1 cellular context compared by ENCODE assay signal in the genomic region with DNA sequence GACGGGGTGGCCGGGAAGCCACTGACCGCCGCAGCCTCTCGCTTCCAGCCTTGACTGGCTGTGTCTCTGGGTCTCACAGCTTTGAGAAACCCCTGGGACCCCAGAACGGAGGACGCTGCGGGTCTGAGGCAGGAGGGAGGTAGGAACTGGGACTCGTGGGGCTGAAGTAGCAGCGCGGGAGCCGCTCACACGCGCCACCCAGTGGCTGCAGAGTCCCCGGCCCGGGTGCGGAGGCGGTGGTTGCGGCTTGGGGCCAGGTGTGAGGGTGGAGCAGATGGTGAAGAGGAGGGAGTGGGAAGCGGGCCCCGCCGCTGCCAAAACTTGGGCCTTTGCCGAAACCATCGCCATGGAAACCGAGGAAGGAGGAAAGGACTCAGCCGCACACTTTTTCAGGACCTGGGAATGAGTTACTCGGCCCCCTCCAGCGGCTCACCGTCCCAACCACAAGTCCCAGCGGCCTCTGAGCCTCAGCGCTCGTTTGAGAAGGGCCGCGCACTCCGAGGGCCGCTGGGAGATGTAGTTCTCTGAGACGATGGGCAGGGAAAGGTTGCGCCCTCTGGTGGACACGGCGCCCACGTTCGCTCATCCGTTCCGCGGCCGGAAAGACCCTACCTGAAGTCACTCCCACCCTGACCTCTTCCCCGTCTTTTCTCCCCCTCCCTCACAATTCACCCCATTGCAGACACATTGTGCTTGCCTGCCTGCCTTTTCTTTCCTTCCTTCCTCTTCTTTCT.
TF ChIP-seq lines count a peak whose summit lies in the region.

No MANE protein-coding gene starts in this region.

TF ChIP-seq in HepG2, 621 proteins besides CTCF, POLR2A, EP300 and RAD21 (continued from another document and continues in another):
- TF ChIP-seq ZNF512B (CRISPR knock-in tag; IDR thresholded peaks at IDR 0.05; ENCODE audit: borderline replicate concordance) (no peak), ZNF550 (CRISPR knock-in tag; IDR thresholded peaks at IDR 0.05; ENCODE audit: borderline replicate concordance) (no peak), RFXANK (CRISPR knock-in tag; IDR thresholded peaks at IDR 0.05) (no peak), ZNF616 (CRISPR knock-in tag; IDR thresholded peaks at IDR 0.05; ENCODE audit: low read depth) (no peak), TOPORS (CRISPR knock-in tag; IDR thresholded peaks at IDR 0.05) (no peak), ZNF556 (CRISPR knock-in tag; IDR thresholded peaks at IDR 0.05; ENCODE audit: borderline replicate concordance) (0 out of 2 replicates have a peak, but pooled peaks have one; percentile 64), HOXA7 (CRISPR knock-in tag; IDR thresholded peaks at IDR 0.05) (no peak), DBP (CRISPR knock-in tag; IDR thresholded peaks at IDR 0.05; ENCODE audit: not compliant biosample characterization) (no peak), ZNF430 (CRISPR knock-in tag; IDR thresholded peaks at IDR 0.05) (0 out of 2 replicates have a peak, but pooled peaks have one; percentile 39), ZNF83 (CRISPR knock-in tag; IDR thresholded peaks at IDR 0.05; ENCODE audit: borderline replicate concordance) (no peak), ZBTB25 (CRISPR knock-in tag; IDR thresholded peaks at IDR 0.05) (no peak), ZNF747 (CRISPR knock-in tag; IDR thresholded peaks at IDR 0.05; ENCODE audit: borderline replicate concordance) (no peak; the same call in 1 of the 2 replicates), FOXO1 (CRISPR knock-in tag; IDR thresholded peaks at IDR 0.05) (no peak; the same call in 1 of the 2 replicates), STAG1 (CRISPR knock-in tag; IDR thresholded peaks at IDR 0.05) (peak; percentile 50), MEIS2 (CRISPR knock-in tag; IDR thresholded peaks at IDR 0.05) (0 out of 2 replicates have a peak, but pooled peaks have one; percentile 15), HHEX (CRISPR knock-in tag; IDR thresholded peaks at IDR 0.05) (no peak), MXD3 (CRISPR knock-in tag; IDR thresholded peaks at IDR 0.05) (no peak), JARID2 (CRISPR knock-in tag; IDR thresholded peaks at IDR 0.05; ENCODE audit: insufficient replicate concordance) (no peak), MED13 (CRISPR knock-in tag; IDR thresholded peaks at IDR 0.05) (peak; percentile 34; the same call in 1 of the 2 replicates), TFE3 (CRISPR knock-in tag; IDR thresholded peaks at IDR 0.05) (no peak), AHR (CRISPR knock-in tag; IDR thresholded peaks at IDR 0.05) (no peak), SIX4 (CRISPR knock-in tag; IDR thresholded peaks at IDR 0.05) (no peak), MIER2 (CRISPR knock-in tag; IDR thresholded peaks at IDR 0.05) (no peak), ZBTB26 (CRISPR knock-in tag; IDR thresholded peaks at IDR 0.05; ENCODE audit: borderline replicate concordance) (no peak; the same call in 1 of the 2 replicates), ZNF282 (IDR thresholded peaks at IDR 0.05; ENCODE audit: partially characterized antibody) (no peak), ZNF7 (CRISPR knock-in tag; IDR thresholded peaks at IDR 0.05) (no peak), ZNF121 (CRISPR knock-in tag; IDR thresholded peaks at IDR 0.05) (no peak), CC2D1A (CRISPR knock-in tag; IDR thresholded peaks at IDR 0.05) (no peak), ZFP41 (CRISPR knock-in tag; IDR thresholded peaks at IDR 0.05; ENCODE audit: borderline replicate concordance) (no peak), SSRP1 (CRISPR knock-in tag; IDR thresholded peaks at IDR 0.05) (no peak; the same call in 1 of the 2 replicates), ZNF543 (CRISPR knock-in tag; IDR thresholded peaks at IDR 0.05) (peak; percentile 59; the same call in 1 of the 2 replicates), MAF1 (CRISPR knock-in tag; IDR thresholded peaks at IDR 0.05; ENCODE audit: borderline replicate concordance) (no peak)
- TF ChIP-seq, protein P1, sequence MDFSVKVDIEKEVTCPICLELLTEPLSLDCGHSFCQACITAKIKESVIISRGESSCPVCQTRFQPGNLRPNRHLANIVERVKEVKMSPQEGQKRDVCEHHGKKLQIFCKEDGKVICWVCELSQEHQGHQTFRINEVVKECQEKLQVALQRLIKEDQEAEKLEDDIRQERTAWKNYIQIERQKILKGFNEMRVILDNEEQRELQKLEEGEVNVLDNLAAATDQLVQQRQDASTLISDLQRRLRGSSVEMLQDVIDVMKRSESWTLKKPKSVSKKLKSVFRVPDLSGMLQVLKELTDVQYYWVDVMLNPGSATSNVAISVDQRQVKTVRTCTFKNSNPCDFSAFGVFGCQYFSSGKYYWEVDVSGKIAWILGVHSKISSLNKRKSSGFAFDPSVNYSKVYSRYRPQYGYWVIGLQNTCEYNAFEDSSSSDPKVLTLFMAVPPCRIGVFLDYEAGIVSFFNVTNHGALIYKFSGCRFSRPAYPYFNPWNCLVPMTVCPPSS (IDR thresholded peaks at IDR 0.05), result no peak
- TF ChIP-seq, protein P2, sequence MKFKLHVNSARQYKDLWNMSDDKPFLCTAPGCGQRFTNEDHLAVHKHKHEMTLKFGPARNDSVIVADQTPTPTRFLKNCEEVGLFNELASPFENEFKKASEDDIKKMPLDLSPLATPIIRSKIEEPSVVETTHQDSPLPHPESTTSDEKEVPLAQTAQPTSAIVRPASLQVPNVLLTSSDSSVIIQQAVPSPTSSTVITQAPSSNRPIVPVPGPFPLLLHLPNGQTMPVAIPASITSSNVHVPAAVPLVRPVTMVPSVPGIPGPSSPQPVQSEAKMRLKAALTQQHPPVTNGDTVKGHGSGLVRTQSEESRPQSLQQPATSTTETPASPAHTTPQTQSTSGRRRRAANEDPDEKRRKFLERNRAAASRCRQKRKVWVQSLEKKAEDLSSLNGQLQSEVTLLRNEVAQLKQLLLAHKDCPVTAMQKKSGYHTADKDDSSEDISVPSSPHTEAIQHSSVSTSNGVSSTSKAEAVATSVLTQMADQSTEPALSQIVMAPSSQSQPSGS (CRISPR knock-in tag; IDR thresholded peaks at IDR 0.05), result no peak
- TF ChIP-seq, protein P3, sequence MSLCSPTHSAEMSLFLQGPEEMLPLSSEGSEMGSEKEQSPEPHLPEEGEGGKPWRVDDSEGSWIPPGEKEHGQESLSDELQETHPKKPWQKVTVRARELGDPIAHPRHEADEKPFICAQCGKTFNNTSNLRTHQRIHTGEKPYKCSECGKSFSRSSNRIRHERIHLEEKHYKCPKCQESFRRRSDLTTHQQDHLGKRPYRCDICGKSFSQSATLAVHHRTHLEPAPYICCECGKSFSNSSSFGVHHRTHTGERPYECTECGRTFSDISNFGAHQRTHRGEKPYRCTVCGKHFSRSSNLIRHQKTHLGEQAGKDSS (CRISPR knock-in tag; IDR thresholded peaks at IDR 0.05; ENCODE audit: borderline replicate concordance, low read depth), result peak; percentile 80; the same call in 1 of the 2 replicates
- TF ChIP-seq, protein P4, sequence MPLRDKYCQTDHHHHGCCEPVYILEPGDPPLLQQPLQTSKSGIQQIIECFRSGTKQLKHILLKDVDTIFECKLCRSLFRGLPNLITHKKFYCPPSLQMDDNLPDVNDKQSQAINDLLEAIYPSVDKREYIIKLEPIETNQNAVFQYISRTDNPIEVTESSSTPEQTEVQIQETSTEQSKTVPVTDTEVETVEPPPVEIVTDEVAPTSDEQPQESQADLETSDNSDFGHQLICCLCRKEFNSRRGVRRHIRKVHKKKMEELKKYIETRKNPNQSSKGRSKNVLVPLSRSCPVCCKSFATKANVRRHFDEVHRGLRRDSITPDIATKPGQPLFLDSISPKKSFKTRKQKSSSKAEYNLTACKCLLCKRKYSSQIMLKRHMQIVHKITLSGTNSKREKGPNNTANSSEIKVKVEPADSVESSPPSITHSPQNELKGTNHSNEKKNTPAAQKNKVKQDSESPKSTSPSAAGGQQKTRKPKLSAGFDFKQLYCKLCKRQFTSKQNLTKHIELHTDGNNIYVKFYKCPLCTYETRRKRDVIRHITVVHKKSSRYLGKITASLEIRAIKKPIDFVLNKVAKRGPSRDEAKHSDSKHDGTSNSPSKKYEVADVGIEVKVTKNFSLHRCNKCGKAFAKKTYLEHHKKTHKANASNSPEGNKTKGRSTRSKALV (CRISPR knock-in tag; IDR thresholded peaks at IDR 0.05), result no peak
- TF ChIP-seq, protein P5, sequence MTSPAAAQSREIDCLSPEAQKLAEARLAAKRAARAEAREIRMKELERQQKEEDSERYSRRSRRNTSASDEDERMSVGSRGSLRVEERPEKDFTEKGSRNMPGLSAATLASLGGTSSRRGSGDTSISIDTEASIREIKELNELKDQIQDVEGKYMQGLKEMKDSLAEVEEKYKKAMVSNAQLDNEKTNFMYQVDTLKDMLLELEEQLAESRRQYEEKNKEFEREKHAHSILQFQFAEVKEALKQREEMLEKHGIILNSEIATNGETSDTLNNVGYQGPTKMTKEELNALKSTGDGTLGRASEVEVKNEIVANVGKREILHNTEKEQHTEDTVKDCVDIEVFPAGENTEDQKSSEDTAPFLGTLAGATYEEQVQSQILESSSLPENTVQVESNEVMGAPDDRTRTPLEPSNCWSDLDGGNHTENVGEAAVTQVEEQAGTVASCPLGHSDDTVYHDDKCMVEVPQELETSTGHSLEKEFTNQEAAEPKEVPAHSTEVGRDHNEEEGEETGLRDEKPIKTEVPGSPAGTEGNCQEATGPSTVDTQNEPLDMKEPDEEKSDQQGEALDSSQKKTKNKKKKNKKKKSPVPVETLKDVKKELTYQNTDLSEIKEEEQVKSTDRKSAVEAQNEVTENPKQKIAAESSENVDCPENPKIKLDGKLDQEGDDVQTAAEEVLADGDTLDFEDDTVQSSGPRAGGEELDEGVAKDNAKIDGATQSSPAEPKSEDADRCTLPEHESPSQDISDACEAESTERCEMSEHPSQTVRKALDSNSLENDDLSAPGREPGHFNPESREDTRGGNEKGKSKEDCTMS (CRISPR knock-in tag; conservative IDR thresholded peaks at IDR 0.05), result no peak
- TF ChIP-seq, protein P6, sequence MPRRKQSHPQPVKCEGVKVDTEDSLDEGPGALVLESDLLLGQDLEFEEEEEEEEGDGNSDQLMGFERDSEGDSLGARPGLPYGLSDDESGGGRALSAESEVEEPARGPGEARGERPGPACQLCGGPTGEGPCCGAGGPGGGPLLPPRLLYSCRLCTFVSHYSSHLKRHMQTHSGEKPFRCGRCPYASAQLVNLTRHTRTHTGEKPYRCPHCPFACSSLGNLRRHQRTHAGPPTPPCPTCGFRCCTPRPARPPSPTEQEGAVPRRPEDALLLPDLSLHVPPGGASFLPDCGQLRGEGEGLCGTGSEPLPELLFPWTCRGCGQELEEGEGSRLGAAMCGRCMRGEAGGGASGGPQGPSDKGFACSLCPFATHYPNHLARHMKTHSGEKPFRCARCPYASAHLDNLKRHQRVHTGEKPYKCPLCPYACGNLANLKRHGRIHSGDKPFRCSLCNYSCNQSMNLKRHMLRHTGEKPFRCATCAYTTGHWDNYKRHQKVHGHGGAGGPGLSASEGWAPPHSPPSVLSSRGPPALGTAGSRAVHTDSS (CRISPR knock-in tag; conservative IDR thresholded peaks at IDR 0.05), result 0 out of 2 replicates have a peak, but pooled peaks have one; percentile 45
